19 cellular contexts compared by ENCODE assay signal in genomic region chr16:12484426-12484825, GRCh38.
"Had no signal": no experiment of that assay in that cellular context is flagged by ENCODE, and none has a peak within 500 bp of the region (broad histone marks: within the 10 kb centered on the region; RNA-seq: fewer than 3 reads in every experiment).

No MANE protein-coding gene starts in this region.

- H3K9me3 Mint-ChIP-seq: activated B cell treated with CpG ODN at 0.5 μM for 24 hours; activated CD4-positive, alpha-beta memory T cell treated with anti-CD3 and anti-CD28 coated beads for 36 hours; activated CD4-positive, alpha-beta T cell treated with anti-CD3 and anti-CD28 coated beads, Interleukin-2, amount 10 ng/mL, durations not matched to agents 24 days and 14 days had no signal

- H3K36me3 Mint-ChIP-seq: activated CD4-positive, alpha-beta memory T cell treated with anti-CD3 and anti-CD28 coated beads for 36 hours had no signal

- H3K27me3 Mint-ChIP-seq: activated B cell treated with CpG ODN at 0.5 μM for 24 hours; activated CD4-positive, alpha-beta memory T cell treated with anti-CD3 and anti-CD28 coated beads for 36 hours; activated CD4-positive, alpha-beta T cell treated with anti-CD3 and anti-CD28 coated beads, Interleukin-2, amount 10 ng/mL, durations not matched to agents 24 days and 14 days; activated naive CD8-positive, alpha-beta T cell; T-helper 17 cell had no signal

- ATAC-seq: K562, PC-3, T-helper 17 cell had no signal

- DNase-seq: activated B cell treated with CpG ODN at 0.5 μM for 24 hours; activated CD4-positive, alpha-beta memory T cell treated with anti-CD3 and anti-CD28 coated beads for 36 hours; activated CD4-positive, alpha-beta T cell treated with anti-CD3 and anti-CD28 coated beads for 1 hour; activated CD4-positive, alpha-beta T cell treated with anti-CD3 and anti-CD28 coated beads, Interleukin-2, amount 10 ng/mL, durations not matched to agents 24 days and 14 days; activated effector memory CD4-positive, alpha-beta T cell treated with Interleukin-2 at 50 U/mL for 16 hours; activated naive CD4-positive, alpha-beta T cell treated with Interleukin-2 at 50 U/mL for 16 hours; Karpas-422; MM.1S; NCI-H1105; NCI-H1436; NCI-H1694 treated with DMSO at 0.1 percent for 48 hours; NCI-H2029 treated with DMSO at 0.1 percent for 48 hours; NCI-H510A treated with DMSO at 0.1 percent for 48 hours; PC-3; SIG-M5; T-helper 17 cell; T1000 had no signal

- H3K4me3 ChIP-seq: K562 had no signal

- H3K4me3 Mint-ChIP-seq: activated B cell treated with CpG ODN at 0.5 μM for 24 hours; activated CD4-positive, alpha-beta memory T cell treated with anti-CD3 and anti-CD28 coated beads for 36 hours; activated CD4-positive, alpha-beta T cell treated with anti-CD3 and anti-CD28 coated beads, Interleukin-2, amount 10 ng/mL, durations not matched to agents 24 days and 14 days; activated naive CD8-positive, alpha-beta T cell; T-helper 17 cell had no signal

- H3K27ac Mint-ChIP-seq: activated B cell treated with CpG ODN at 0.5 μM for 24 hours; activated CD4-positive, alpha-beta memory T cell treated with anti-CD3 and anti-CD28 coated beads for 36 hours; activated CD4-positive, alpha-beta T cell treated with anti-CD3 and anti-CD28 coated beads, Interleukin-2, amount 10 ng/mL, durations not matched to agents 24 days and 14 days; activated naive CD8-positive, alpha-beta T cell; T-helper 17 cell had no signal
